ENCODE assay signal across 8 cellular contexts in the genomic region with DNA sequence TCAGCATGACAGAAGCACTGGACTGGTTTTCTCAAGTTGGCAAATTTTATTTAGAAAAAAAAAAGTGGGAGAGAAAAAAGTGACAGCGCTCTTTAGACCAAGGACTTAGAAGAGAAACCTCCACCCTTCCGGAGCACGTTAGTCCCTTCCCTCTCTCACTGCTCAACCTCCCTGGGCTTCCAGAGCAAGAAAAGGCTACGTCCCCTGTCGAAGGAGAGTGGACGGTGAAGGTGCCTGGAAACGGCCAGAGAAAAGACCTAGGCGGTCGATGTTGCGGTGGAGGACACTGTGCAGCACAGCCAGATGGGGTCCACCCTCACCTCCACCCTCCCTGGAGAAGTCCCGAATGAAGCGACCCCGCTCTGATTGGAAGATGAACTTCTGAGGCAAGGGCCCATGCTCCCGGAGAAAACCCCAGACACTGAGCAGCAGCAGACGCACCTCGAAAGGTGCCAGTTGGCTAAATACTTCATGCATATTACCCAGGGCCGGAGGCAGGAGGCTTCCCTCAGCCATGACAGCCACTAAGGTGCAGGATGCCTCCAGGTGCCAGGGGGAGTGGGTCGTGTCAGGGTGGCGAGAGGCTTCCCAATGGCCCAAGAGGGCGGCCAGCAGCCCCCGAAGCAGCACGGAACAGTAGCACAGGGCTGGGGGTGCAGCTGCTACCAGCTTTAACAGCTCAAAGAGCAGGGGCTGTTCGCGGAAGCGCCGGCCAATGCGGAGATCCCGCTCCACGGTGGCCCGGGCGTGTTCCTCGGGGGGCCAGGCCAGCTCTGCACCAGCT. TPM values are rescaled to one million over a fixed set of nuclear protein-coding genes. Genes with fewer than 3 reads are reported as not detected.
DNase-seq lines count a peak whose midpoint lies in the region; ATAC-seq, FAIRE-seq and TF ChIP-seq lines count a peak whose summit lies in the region.

No MANE protein-coding gene starts in this region.

- H3K36me3 ChIP-seq in K562 (ENCODE audit: control insufficient read depth, insufficient read depth, low read length) (peaks cover 71% of the 10 kb centered on the region), mucosa of stomach (ENCODE audit: control insufficient read depth, insufficient read depth, low read length) (peaks cover 17% of the 10 kb centered on the region)

- no peak for DNase-seq in A549 (ENCODE audit: low read depth in 1 of 2, low spot score in 1 of 2)
- peak in 1 of 4 experiments; percentile 21 for DNase-seq in K562 (ENCODE audit: extremely low read depth in 1 of 4, low spot score in 3 of 4)
- DNase-seq in DMS53 (lab: John Stamatoyannopoulos, UW), result no peak
- no peak for DNase-seq in GM19239 (ENCODE audit: insufficient read length, low spot score)

- TF ChIP-seq POLR2A in A549 (IDR thresholded peaks at IDR 0.05; ENCODE audit: low read length) (no peak), K562 (conservative IDR thresholded peaks at IDR 0.05) (no peak)

- peak; percentile 57 for ATAC-seq in A549
- ATAC-seq in HG03097 (IDR thresholded peaks at IDR 0.05; ENCODE audit: low FRiP score, unreplicated experiment), result peak; percentile 7
- peak; percentile 4 for ATAC-seq in K562
- no peak for ATAC-seq in HG02981 (IDR thresholded peaks at IDR 0.05; ENCODE audit: unreplicated experiment)
- no peak for ATAC-seq in HG02852 (IDR thresholded peaks at IDR 0.05; ENCODE audit: unreplicated experiment)

- in situ Hi-C loops in K562 (cut with MboI), result no loop called here

- no peaks in the 10 kb centered on the region for H3K9me1 ChIP-seq in K562 (ENCODE audit: control insufficient read depth, insufficient read depth, low read length)

- POLR2A ChIA-PET in A549 (lab: Yijun Ruan, JAX), result interaction anchor here (0.6 to 3.2 kb wide), 11 partner anchors 13 to 107 kb away, joined by 3 to 35 read pairs (median 6); partner anchors contain the start of genes B3GAT3, C11orf98, CSKMT and HNRNPUL2
- POLR2A ChIA-PET in K562 (lab: Yijun Ruan, JAX), result interaction anchor here (0.6 to 4.5 kb wide), 11 partner anchors 8 to 64 kb away, joined by 3 to 83 read pairs (median 5); partner anchors contain the start of genes B3GAT3, C11orf98, CSKMT and MTA2

- H3K27ac ChIP-seq in A549 (no peak overlapping the region), K562 (ENCODE audit: extremely low read depth, low read depth, low read length) (peak overlapping the region; percentile 55; the same call in 2 of the 3 replicates)

- no peak overlapping the region for H3K4me3 ChIP-seq in A549
- no peak overlapping the region for H3K4me3 ChIP-seq in K562
- no peak overlapping the region for H3K4me3 ChIP-seq in mucosa of stomach (ENCODE audit: low read length)

- peak overlapping the region; percentile 56 for H3K4me2 ChIP-seq in A549
- peak overlapping the region; percentile 70 for H3K4me2 ChIP-seq in K562 (ENCODE audit: insufficient read depth, low read length)

- CTCF ChIA-PET in A549 (lab: Yijun Ruan, JAX), result interaction anchor here (0.9 to 2.2 kb wide), 8 partner anchors 11 to 222 kb away, joined by 3 to 15 read pairs (median 3); partner anchors contain the start of genes C11orf98, CSKMT, EML3 and ROM1
- CTCF ChIA-PET in K562 (lab: Yijun Ruan, JAX; ENCODE audit: low intra/inter-chr PET ratio), result interaction anchor here (0.6 to 1.1 kb wide), 2 partner anchors 34 to 36 kb away, joined by 3 to 4 read pairs; partner anchors contain the start of gene ROM1

- TF ChIP-seq CTCF in A549 (IDR thresholded peaks at IDR 0.05) (no peak), K562 (IDR thresholded peaks at IDR 0.05 in 2 of 3, conservative IDR thresholded peaks at IDR 0.05 in 1 of 3; ENCODE audit: insufficient read depth in 2 of 3, low read depth in 1 of 3, low read length in 3 of 3) (no peak)

- H3K9ac ChIP-seq in K562 (ENCODE audit: insufficient read depth in 1 of 2, low read depth in 2 of 2, low read length in 2 of 2), result peak overlapping the region; percentile 43 to 85
- H3K9ac ChIP-seq in mucosa of stomach (ENCODE audit: low read length), result peak overlapping the region; percentile 22

- no TSS peak for BruUV-seq in K562 (replicated peaks; lab: Mats Ljungman, UMichigan)

- intact Hi-C loops in K562 (cut with micrococcal nuclease), result loop anchor here (1.0 to 2.0 kb wide), 3 partner anchors 18 to 48 kb away; partner anchors contain the start of genes C11orf98, CSKMT, EML3 and ROM1

- FAIRE-seq in A549 (lab: Jason Lieb, UNC), result no peak
- FAIRE-seq in K562 (lab: Jason Lieb, UNC), result no peak
- FAIRE-seq in GM19239 (lab: Jason Lieb, UNC), result no peak

- H3K9me3 ChIP-seq in A549, result no peaks in the 10 kb centered on the region
- no peaks in the 10 kb centered on the region for H3K9me3 ChIP-seq in K562 (replicated peaks; ENCODE audit: control insufficient read depth, insufficient read depth, low read depth, low read length)
- no peaks in the 10 kb centered on the region for H3K9me3 ChIP-seq in mucosa of stomach (ENCODE audit: control insufficient read depth, low read length)

- no peak for TF ChIP-seq RAD21 in A549 (conservative IDR thresholded peaks at IDR 0.05 in 1 of 2, IDR thresholded peaks at IDR 0.05 in 1 of 2)
- no peak for TF ChIP-seq RAD21 in K562 (CRISPR knock-in tag; conservative IDR thresholded peaks at IDR 0.05 in 1 of 2, IDR thresholded peaks at IDR 0.05 in 1 of 2)

- peaks cover 66% of the 10 kb centered on the region for H3K79me2 ChIP-seq in K562 (ENCODE audit: control insufficient read depth, insufficient read depth, low read length)

- WGBS in A549 (ENCODE audit: missing lambda C conversion rate), result 67% methylated on average over 30 of the region's 32 CpGs
- 60% methylated on average over 28 of the region's 32 CpGs for WGBS in K562 (ENCODE audit: insufficient coverage, low coverage, missing lambda C conversion rate)

- H3K4me1 ChIP-seq in A549, result peaks cover 18% of the 10 kb centered on the region
- peaks cover 15 to 43% of the 10 kb centered on the region in 2 experiments for H3K4me1 ChIP-seq in K562 (replicated peaks in 1 of 2; ENCODE audit: control insufficient read depth in 2 of 2, insufficient read depth in 2 of 2, low read length in 2 of 2)
- peaks cover 21% of the 10 kb centered on the region for H3K4me1 ChIP-seq in mucosa of stomach (ENCODE audit: control insufficient read depth, insufficient read depth, low read length)

- TF ChIP-seq EP300 in A549 (IDR thresholded peaks at IDR 0.05) (no peak), K562 (IDR thresholded peaks at IDR 0.05; ENCODE audit: low read length) (no peak)

- H2AFZ ChIP-seq in K562 (ENCODE audit: low read depth, low read length), result no peak overlapping the region

- H3K27me3 ChIP-seq in K562 (ENCODE audit: control insufficient read depth in 2 of 2, insufficient read depth in 2 of 2, low read length in 2 of 2) (no peaks in the 10 kb centered on the region), mucosa of stomach (ENCODE audit: control insufficient read depth, insufficient read depth, low read length) (no peaks in the 10 kb centered on the region)

- peaks cover 20% of the 10 kb centered on the region for H4K20me1 ChIP-seq in K562 (replicated peaks; ENCODE audit: control insufficient read depth, insufficient read depth, low read length)

RNA-seq across cellular contexts. Expression of gene GANAB, which starts 0.6 kb away (rescaled TPM):
- 215 and 308 TPM in 2 replicates for polyA plus RNA-seq in A549 (2011; rRNA removed)
- 99.8 and 131 TPM in 2 replicates for polyA plus RNA-seq in A549 (2012; cell fraction: cytosol; rRNA removed)
- 296 and 402 TPM in 2 replicates for polyA plus RNA-seq in A549 (2012; cell fraction: nucleus; rRNA removed)
- polyA plus RNA-seq in A549 (2017; fragmentation: RNase III; extraction: RNeasy Plus Mini Kit Qiagen cat#74134 plus additional on column Dnase treatment), result 206 to 220 TPM (median 214 TPM) in 3 replicates
- 349 and 410 TPM in 2 replicates for polyA minus RNA-seq in A549 (2011; rRNA and poly(A)+ RNA removed)
- 414 and 702 TPM in 2 replicates for total RNA-seq in K562 (2011; cell fraction: chromatin; rRNA removed; ENCODE audit: low replicate concordance)
- 579 and 598 TPM in 2 replicates for total RNA-seq in K562 (2011; cell fraction: nucleolus; rRNA removed)
- 534 and 539 TPM in 2 replicates for total RNA-seq in K562 (2011; cell fraction: nucleoplasm; rRNA removed)
- 118 and 159 TPM in 2 replicates for total RNA-seq in K562 (2014; rRNA removed)
- 131 and 137 TPM in 2 replicates for total RNA-seq in K562 (2014; rRNA removed; fragmentation: Illumina TruSeq; extraction: Trizol)
- total RNA-seq in K562 (2015; rRNA removed; fragmentation: Illumina TruSeq; extraction: Trizol), result 161 and 167 TPM in 2 replicates
- 276 and 282 TPM in 2 replicates for total RNA-seq in K562 (2021)
- polyA plus RNA-seq in K562 (2011; rRNA removed), result 265 and 313 TPM in 2 replicates
- polyA plus RNA-seq in K562 (2011; cell fraction: cytosol; rRNA removed), result 293 and 368 TPM in 2 replicates
- polyA plus RNA-seq in K562 (2011; cell fraction: nucleus; rRNA removed), result 530 and 566 TPM in 2 replicates
- polyA plus RNA-seq in K562 (2012), result 223 and 413 TPM in 2 replicates
- polyA plus RNA-seq in K562 (2014; fragmentation: Illumina TruSeq; extraction: Trizol), result 275 and 284 TPM in 2 replicates
- 10 to 100 TPM in 1 of 2 experiments, 1 to 10 TPM in 1; 6.5 to 17.9 TPM for polyA plus RNA-seq in K562 (2014; fragmentation: Nextera tagmentation; extraction: Ambion mirVana)
- polyA plus RNA-seq in K562 (2014; rRNA removed), result 165 and 195 TPM in 2 replicates
- polyA minus RNA-seq in K562 (2011; rRNA and poly(A)+ RNA removed), result 181 and 205 TPM in 2 replicates
- polyA minus RNA-seq in K562 (2011; cell fraction: cytosol; rRNA and poly(A)+ RNA removed), result 159 and 192 TPM in 2 replicates
- 63.7 and 117 TPM in 2 replicates for polyA minus RNA-seq in K562 (2011; cell fraction: nucleus; rRNA and poly(A)+ RNA removed)

RNA-seq across cellular contexts. Expression of gene INTS5, which starts 6.1 kb away (rescaled TPM):
- 9.7 and 12.3 TPM in 2 replicates for polyA plus RNA-seq in A549 (2011; rRNA removed)
- polyA plus RNA-seq in A549 (2012; cell fraction: cytosol; rRNA removed), result 10.4 and 14.0 TPM in 2 replicates
- 17.4 and 19.4 TPM in 2 replicates for polyA plus RNA-seq in A549 (2012; cell fraction: nucleus; rRNA removed)
- 11.2 to 11.8 TPM (median 11.3 TPM) in 3 replicates for polyA plus RNA-seq in A549 (2017; fragmentation: RNase III; extraction: RNeasy Plus Mini Kit Qiagen cat#74134 plus additional on column Dnase treatment)
- 20.5 and 25.3 TPM in 2 replicates for polyA minus RNA-seq in A549 (2011; rRNA and poly(A)+ RNA removed)
- total RNA-seq in K562 (2011; cell fraction: chromatin; rRNA removed; ENCODE audit: low replicate concordance), result 14.4 and 55.1 TPM in 2 replicates
- total RNA-seq in K562 (2011; cell fraction: nucleolus; rRNA removed), result 52.6 and 56.5 TPM in 2 replicates
- 23.7 and 27.6 TPM in 2 replicates for total RNA-seq in K562 (2011; cell fraction: nucleoplasm; rRNA removed)
- total RNA-seq in K562 (2014; rRNA removed), result 16.8 and 22.9 TPM in 2 replicates
- 6.5 and 8.5 TPM in 2 replicates for total RNA-seq in K562 (2014; rRNA removed; fragmentation: Illumina TruSeq; extraction: Trizol)
- total RNA-seq in K562 (2015; rRNA removed; fragmentation: Illumina TruSeq; extraction: Trizol), result 9.4 and 9.9 TPM in 2 replicates
- 35.0 and 38.3 TPM in 2 replicates for total RNA-seq in K562 (2021)
- 8.3 and 14.3 TPM in 2 replicates for polyA plus RNA-seq in K562 (2011; rRNA removed)
- polyA plus RNA-seq in K562 (2011; cell fraction: cytosol; rRNA removed), result 9.5 and 19.9 TPM in 2 replicates
- 13.6 and 18.1 TPM in 2 replicates for polyA plus RNA-seq in K562 (2011; cell fraction: nucleus; rRNA removed)
- 18.8 and 20.1 TPM in 2 replicates for polyA plus RNA-seq in K562 (2012)
- polyA plus RNA-seq in K562 (2014; fragmentation: Illumina TruSeq; extraction: Trizol), result 15.2 and 21.5 TPM in 2 replicates
- under 1 TPM; 0.52 to 0.73 TPM for polyA plus RNA-seq in K562 (2014; fragmentation: Nextera tagmentation; extraction: Ambion mirVana)
- 13.8 and 14.0 TPM in 2 replicates for polyA plus RNA-seq in K562 (2014; rRNA removed)
- 18.0 and 18.7 TPM in 2 replicates for polyA minus RNA-seq in K562 (2011; rRNA and poly(A)+ RNA removed)
- 15.7 and 19.6 TPM in 2 replicates for polyA minus RNA-seq in K562 (2011; cell fraction: cytosol; rRNA and poly(A)+ RNA removed)
- 33.7 and 44.4 TPM in 2 replicates for polyA minus RNA-seq in K562 (2011; cell fraction: nucleus; rRNA and poly(A)+ RNA removed)

RNA-seq across cellular contexts. Expression of gene C11orf98, which starts 18.0 kb away (rescaled TPM):
- 89.1 and 91.7 TPM in 2 replicates for polyA plus RNA-seq in A549 (2011; rRNA removed)
- 111 and 131 TPM in 2 replicates for polyA plus RNA-seq in A549 (2012; cell fraction: cytosol; rRNA removed)
- 56.0 and 81.5 TPM in 2 replicates for polyA plus RNA-seq in A549 (2012; cell fraction: nucleus; rRNA removed)
- 128 to 161 TPM (median 140 TPM) in 3 replicates for polyA plus RNA-seq in A549 (2017; fragmentation: RNase III; extraction: RNeasy Plus Mini Kit Qiagen cat#74134 plus additional on column Dnase treatment)
- polyA minus RNA-seq in A549 (2011; rRNA and poly(A)+ RNA removed), result 8.9 and 9.6 TPM in 2 replicates
- total RNA-seq in K562 (2011; cell fraction: chromatin; rRNA removed; ENCODE audit: low replicate concordance), result 15.3 and 32.6 TPM in 2 replicates
- total RNA-seq in K562 (2011; cell fraction: nucleolus; rRNA removed), result 31.2 and 41.0 TPM in 2 replicates
- total RNA-seq in K562 (2011; cell fraction: nucleoplasm; rRNA removed), result 15.9 and 27.1 TPM in 2 replicates
- total RNA-seq in K562 (2014; rRNA removed), result 289 and 491 TPM in 2 replicates
- 169 and 190 TPM in 2 replicates for total RNA-seq in K562 (2014; rRNA removed; fragmentation: Illumina TruSeq; extraction: Trizol)
- total RNA-seq in K562 (2015; rRNA removed; fragmentation: Illumina TruSeq; extraction: Trizol), result 254 and 259 TPM in 2 replicates
- 161 and 164 TPM in 2 replicates for total RNA-seq in K562 (2021)
- 88.4 and 103 TPM in 2 replicates for polyA plus RNA-seq in K562 (2011; rRNA removed)
- 60.0 and 87.2 TPM in 2 replicates for polyA plus RNA-seq in K562 (2011; cell fraction: cytosol; rRNA removed)
- 75.2 and 83.9 TPM in 2 replicates for polyA plus RNA-seq in K562 (2011; cell fraction: nucleus; rRNA removed)
- polyA plus RNA-seq in K562 (2012), result 120 and 199 TPM in 2 replicates
- 343 and 352 TPM in 2 replicates for polyA plus RNA-seq in K562 (2014; fragmentation: Illumina TruSeq; extraction: Trizol)
- 100 to 1,000 TPM; 164 to 246 TPM for polyA plus RNA-seq in K562 (2014; fragmentation: Nextera tagmentation; extraction: Ambion mirVana)
- 218 and 238 TPM in 2 replicates for polyA plus RNA-seq in K562 (2014; rRNA removed)
- polyA minus RNA-seq in K562 (2011; rRNA and poly(A)+ RNA removed), result 8.4 and 9.6 TPM in 2 replicates
- polyA minus RNA-seq in K562 (2011; cell fraction: cytosol; rRNA and poly(A)+ RNA removed), result 13.8 and 21.9 TPM in 2 replicates
- polyA minus RNA-seq in K562 (2011; cell fraction: nucleus; rRNA and poly(A)+ RNA removed), result 12.3 and 17.0 TPM in 2 replicates

RNA-seq across cellular contexts. Expression of gene CSKMT, which starts 18.1 kb away (rescaled TPM):
- polyA plus RNA-seq in A549 (2011; rRNA removed), result 5.4 and 5.7 TPM in 2 replicates
- 18.1 and 19.7 TPM in 2 replicates for polyA plus RNA-seq in A549 (2012; cell fraction: cytosol; rRNA removed)
- polyA plus RNA-seq in A549 (2012; cell fraction: nucleus; rRNA removed), result 24.2 and 48.6 TPM in 2 replicates
- 12.9 to 18.2 TPM (median 14.3 TPM) in 3 replicates for polyA plus RNA-seq in A549 (2017; fragmentation: RNase III; extraction: RNeasy Plus Mini Kit Qiagen cat#74134 plus additional on column Dnase treatment)
- polyA minus RNA-seq in A549 (2011; rRNA and poly(A)+ RNA removed), result 57.7 and 196 TPM in 2 replicates
- total RNA-seq in K562 (2011; cell fraction: chromatin; rRNA removed; ENCODE audit: low replicate concordance), result 29.6 and 84.4 TPM in 2 replicates
- 164 and 176 TPM in 2 replicates for total RNA-seq in K562 (2011; cell fraction: nucleolus; rRNA removed)
- 111 and 137 TPM in 2 replicates for total RNA-seq in K562 (2011; cell fraction: nucleoplasm; rRNA removed)
- total RNA-seq in K562 (2014; rRNA removed), result 21.5 and 36.5 TPM in 2 replicates
- 31.8 and 72.8 TPM in 2 replicates for total RNA-seq in K562 (2014; rRNA removed; fragmentation: Illumina TruSeq; extraction: Trizol)
- total RNA-seq in K562 (2015; rRNA removed; fragmentation: Illumina TruSeq; extraction: Trizol), result 105 and 108 TPM in 2 replicates
- total RNA-seq in K562 (2021), result 65.1 and 65.2 TPM in 2 replicates
- 10.3 and 13.6 TPM in 2 replicates for polyA plus RNA-seq in K562 (2011; rRNA removed)
- polyA plus RNA-seq in K562 (2011; cell fraction: cytosol; rRNA removed), result 25.7 and 34.0 TPM in 2 replicates
- polyA plus RNA-seq in K562 (2011; cell fraction: nucleus; rRNA removed), result 37.0 and 50.1 TPM in 2 replicates
- 16.8 and 35.5 TPM in 2 replicates for polyA plus RNA-seq in K562 (2012)
- 12.7 and 15.3 TPM in 2 replicates for polyA plus RNA-seq in K562 (2014; fragmentation: Illumina TruSeq; extraction: Trizol)
- polyA plus RNA-seq in K562 (2014; fragmentation: Nextera tagmentation; extraction: Ambion mirVana), result 10 to 100 TPM; 26.4 to 31.8 TPM
- polyA plus RNA-seq in K562 (2014; rRNA removed), result 27.2 and 34.1 TPM in 2 replicates
- 14.7 and 14.8 TPM in 2 replicates for polyA minus RNA-seq in K562 (2011; rRNA and poly(A)+ RNA removed)
- polyA minus RNA-seq in K562 (2011; cell fraction: cytosol; rRNA and poly(A)+ RNA removed), result 43.4 and 96.5 TPM in 2 replicates
- polyA minus RNA-seq in K562 (2011; cell fraction: nucleus; rRNA and poly(A)+ RNA removed), result 110 and 160 TPM in 2 replicates

RNA-seq across cellular contexts. Expression of gene UQCC3, which starts 24.5 kb away (rescaled TPM):
- 13.9 and 20.2 TPM in 2 replicates for polyA plus RNA-seq in A549 (2011; rRNA removed)
- polyA plus RNA-seq in A549 (2012; cell fraction: cytosol; rRNA removed), result 68.2 and 84.4 TPM in 2 replicates
- 27.7 and 28.6 TPM in 2 replicates for polyA plus RNA-seq in A549 (2012; cell fraction: nucleus; rRNA removed)
- 27.8 to 31.1 TPM (median 28.7 TPM) in 3 replicates for polyA plus RNA-seq in A549 (2017; fragmentation: RNase III; extraction: RNeasy Plus Mini Kit Qiagen cat#74134 plus additional on column Dnase treatment)
- 3.7 and 4.3 TPM in 2 replicates for polyA minus RNA-seq in A549 (2011; rRNA and poly(A)+ RNA removed)
- 7.4 and 13.2 TPM in 2 replicates for total RNA-seq in K562 (2011; cell fraction: chromatin; rRNA removed; ENCODE audit: low replicate concordance)
- 25.3 and 26.8 TPM in 2 replicates for total RNA-seq in K562 (2011; cell fraction: nucleolus; rRNA removed)
- 18.3 and 21.1 TPM in 2 replicates for total RNA-seq in K562 (2011; cell fraction: nucleoplasm; rRNA removed)
- total RNA-seq in K562 (2014; rRNA removed), result 44.3 and 57.3 TPM in 2 replicates
- total RNA-seq in K562 (2014; rRNA removed; fragmentation: Illumina TruSeq; extraction: Trizol), result 2.4 and 3.9 TPM in 2 replicates
- total RNA-seq in K562 (2015; rRNA removed; fragmentation: Illumina TruSeq; extraction: Trizol), result 13.4 and 14.3 TPM in 2 replicates
- total RNA-seq in K562 (2021), result 21.8 and 23.0 TPM in 2 replicates
- 8.0 and 10.6 TPM in 2 replicates for polyA plus RNA-seq in K562 (2011; rRNA removed)
- polyA plus RNA-seq in K562 (2011; cell fraction: cytosol; rRNA removed), result 15.6 and 23.7 TPM in 2 replicates
- polyA plus RNA-seq in K562 (2011; cell fraction: nucleus; rRNA removed), result 9.2 and 10.1 TPM in 2 replicates
- 16.8 and 18.4 TPM in 2 replicates for polyA plus RNA-seq in K562 (2012)
- 3.3 and 8.5 TPM in 2 replicates for polyA plus RNA-seq in K562 (2014; fragmentation: Illumina TruSeq; extraction: Trizol)
- polyA plus RNA-seq in K562 (2014; fragmentation: Nextera tagmentation; extraction: Ambion mirVana), result 1 to 10 TPM; 4.8 to 7.6 TPM
- polyA plus RNA-seq in K562 (2014; rRNA removed), result 31.3 and 42.7 TPM in 2 replicates
- polyA minus RNA-seq in K562 (2011; rRNA and poly(A)+ RNA removed), result 3.4 and 3.8 TPM in 2 replicates
- polyA minus RNA-seq in K562 (2011; cell fraction: cytosol; rRNA and poly(A)+ RNA removed), result 5.2 and 6.6 TPM in 2 replicates
- polyA minus RNA-seq in K562 (2011; cell fraction: nucleus; rRNA and poly(A)+ RNA removed), result 5.5 and 8.6 TPM in 2 replicates

Comparison
In these comparisons a context has a peak if more than half of its experiments do, and no peak if none do; other contexts are left out.
1. ATAC-seq: peak in A549 (2 of 2), HG03097 (single experiment) and K562 (single experiment); none in HG02981 (single experiment) and HG02852 (single experiment).
2. Of the 35 proteins assayed by ChIP-seq in both K562 and A549: peak only in K562: POLR2AphosphoS2; only in A549: none; in both: none; in neither: 34.